In the genomic region with DNA sequence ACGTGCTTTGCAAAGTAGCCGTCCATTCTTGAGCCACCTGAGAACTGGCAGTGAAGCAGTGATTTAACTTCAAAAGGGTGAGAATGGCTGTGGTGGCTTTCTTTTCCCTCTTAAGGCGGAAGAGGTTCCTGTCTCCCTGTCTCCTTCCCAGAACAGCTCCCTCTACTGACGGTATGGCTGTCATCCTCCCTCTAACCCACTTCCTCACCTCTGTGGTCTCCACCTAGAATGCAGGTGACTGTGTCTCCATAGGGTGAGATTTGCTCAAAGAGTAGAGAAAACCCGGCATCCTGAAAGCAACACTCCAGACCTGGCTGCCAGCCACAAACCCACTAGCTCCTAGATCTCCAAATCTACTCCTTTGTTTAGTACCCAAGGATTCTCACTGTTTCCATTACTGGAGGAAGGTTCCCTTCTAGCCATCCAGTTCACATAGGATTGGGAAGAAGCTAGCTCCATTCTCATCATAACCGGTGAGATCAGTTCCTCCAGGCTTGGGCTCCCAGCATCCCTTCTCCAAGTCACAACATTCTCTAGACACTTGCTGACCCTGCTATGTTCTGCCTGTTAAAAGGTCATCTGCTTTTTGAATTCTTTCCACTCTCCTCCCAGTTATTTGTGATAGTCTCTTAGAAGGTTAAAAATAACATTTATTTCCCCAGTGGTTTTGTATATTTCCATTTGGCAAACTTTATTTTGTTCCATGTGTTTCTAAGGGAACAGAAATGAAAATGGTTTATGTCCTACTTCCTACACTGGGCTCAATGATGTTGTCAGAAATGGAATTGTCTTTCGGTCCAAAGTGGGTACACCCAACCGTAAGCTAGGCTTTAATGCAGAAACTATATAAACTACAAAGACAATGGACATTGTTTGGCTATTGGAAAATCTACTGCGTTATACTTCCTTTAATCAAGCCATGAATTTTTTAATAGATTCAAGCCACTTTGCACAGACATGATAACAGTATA, we compare ENCODE assay signal across 8 cellular contexts.
A peak's percentile ranks its signal among the peaks of the same experiment; 100 is the strongest.
DNase-seq lines count a peak whose midpoint lies in the region; ATAC-seq lines count a peak whose summit lies in the region.

No MANE protein-coding gene starts in this region.

- peaks cover 20 to 25% of the 10 kb centered on the region in 2 donors for H3K4me1 Mint-ChIP-seq in effector memory CD8-positive, alpha-beta T cell (ENCODE audit: low read depth in 2 of 2)

- H3K36me3 Mint-ChIP-seq in effector memory CD8-positive, alpha-beta T cell (ENCODE audit: insufficient read depth): peaks cover 13% of the 10 kb centered on the region

- no peaks in the 10 kb centered on the region for H3K9me3 Mint-ChIP-seq in effector memory CD8-positive, alpha-beta T cell

- no peak for ATAC-seq in effector memory CD8-positive, alpha-beta T cell (replicated peaks)
- ATAC-seq in GM18870 (IDR thresholded peaks at IDR 0.05; ENCODE audit: unreplicated experiment) (no peak), HG02884 (IDR thresholded peaks at IDR 0.05; ENCODE audit: unreplicated experiment) (no peak)

- DNase-seq in NCI-H345 (lab: John Stamatoyannopoulos, UW) (peak; percentile 19), NCI-H345 treated with DMSO at 0.1 percent for 48 hours (lab: John Stamatoyannopoulos, UW; ENCODE audit: unreplicated experiment) (no peak), NCI-H1930 (lab: John Stamatoyannopoulos, UW) (peak; percentile 0 to 9), retina (peak; percentile 10), NCI-H1694 treated with DMSO at 0.1 percent for 48 hours (lab: John Stamatoyannopoulos, UW) (no peak)
- DNase-seq in effector memory CD8-positive, alpha-beta T cell: peak in 2 of 3 experiments; percentile 9 to 15

- peak overlapping the region; percentile 21 to 62 for H3K4me3 Mint-ChIP-seq in effector memory CD8-positive, alpha-beta T cell

- H3K27ac Mint-ChIP-seq in effector memory CD8-positive, alpha-beta T cell: peak overlapping the region; percentile 97 to 98

- H3K27me3 Mint-ChIP-seq in effector memory CD8-positive, alpha-beta T cell: no peaks in the 10 kb centered on the region

Comparison
In these comparisons a context has a peak if more than half of its experiments do, and no peak if none do; other contexts are left out.
1. DNase-seq: peak in NCI-H345 (single experiment), NCI-H1930 (2 of 2), effector memory CD8-positive, alpha-beta T cell (2 of 3) and retina (single experiment); none in NCI-H345 treated with DMSO at 0.1 percent for 48 hours (single experiment) and NCI-H1694 treated with DMSO at 0.1 percent for 48 hours (single experiment).